Comparison of ENCODE assay signal across 2 cellular contexts in genomic region chr3:10575601-10576160, GRCh38.
TF ChIP-seq lines count a peak whose summit lies in the region.

No MANE protein-coding gene starts in this region.

TF ChIP-seq in IMR-90, 13 proteins besides CTCF, POLR2A, EP300 and RAD21:
- TF ChIP-seq USF2 (IDR thresholded peaks at IDR 0.05; ENCODE audit: low read depth, low read length) (no peak), RCOR1 (IDR thresholded peaks at IDR 0.05; ENCODE audit: insufficient replicate concordance, low read length) (no peak), ELK1 (IDR thresholded peaks at IDR 0.05; ENCODE audit: borderline replicate concordance, low read depth, low read length) (no peak), SMC3 (IDR thresholded peaks at IDR 0.05; ENCODE audit: low read depth, low read length) (no peak), CHD1 (IDR thresholded peaks at IDR 0.05; ENCODE audit: low read depth, low read length) (no peak), MAZ (IDR thresholded peaks at IDR 0.05; ENCODE audit: borderline replicate concordance, low read depth, low read length) (no peak), RFX5 (IDR thresholded peaks at IDR 0.05; ENCODE audit: low read depth, low read length) (no peak), MAFK (IDR thresholded peaks at IDR 0.05; ENCODE audit: low read depth, low read length) (no peak), CEBPB (IDR thresholded peaks at IDR 0.05; ENCODE audit: low read depth, low read length) (no peak), BHLHE40 (IDR thresholded peaks at IDR 0.05; ENCODE audit: low read depth, low read length) (no peak), FOS (IDR thresholded peaks at IDR 0.05; ENCODE audit: low read depth, low read length) (no peak), MXI1 (IDR thresholded peaks at IDR 0.05; ENCODE audit: borderline replicate concordance, low read depth, low read length) (no peak), NFE2L2 (IDR thresholded peaks at IDR 0.05; ENCODE audit: low read depth, low read length) (no peak)

TF ChIP-seq in H1, 55 proteins besides CTCF, POLR2A, EP300 and RAD21:
- TF ChIP-seq BACH1 (IDR thresholded peaks at IDR 0.05; ENCODE audit: low read length) = no peak
- no peak for TF ChIP-seq CHD2 (IDR thresholded peaks at IDR 0.05; ENCODE audit: low read length)
- TF ChIP-seq TAF7 (optimal IDR thresholded peaks at IDR 0.05; ENCODE audit: borderline replicate concordance, low read depth, low read length) = no peak
- TF ChIP-seq SIX5 (IDR thresholded peaks at IDR 0.05; ENCODE audit: low read depth, low read length) = no peak
- TF ChIP-seq ZNF274 (IDR thresholded peaks at IDR 0.05; ENCODE audit: borderline replicate concordance, extremely low read depth, low read length) = no peak
- TF ChIP-seq KDM5A (IDR thresholded peaks at IDR 0.05; ENCODE audit: low read length) = no peak
- no peak for TF ChIP-seq KDM4A (IDR thresholded peaks at IDR 0.05; ENCODE audit: low read depth, low read length, severe bottlenecking)
